22 cellular contexts compared by ENCODE assay signal in the genomic region with DNA sequence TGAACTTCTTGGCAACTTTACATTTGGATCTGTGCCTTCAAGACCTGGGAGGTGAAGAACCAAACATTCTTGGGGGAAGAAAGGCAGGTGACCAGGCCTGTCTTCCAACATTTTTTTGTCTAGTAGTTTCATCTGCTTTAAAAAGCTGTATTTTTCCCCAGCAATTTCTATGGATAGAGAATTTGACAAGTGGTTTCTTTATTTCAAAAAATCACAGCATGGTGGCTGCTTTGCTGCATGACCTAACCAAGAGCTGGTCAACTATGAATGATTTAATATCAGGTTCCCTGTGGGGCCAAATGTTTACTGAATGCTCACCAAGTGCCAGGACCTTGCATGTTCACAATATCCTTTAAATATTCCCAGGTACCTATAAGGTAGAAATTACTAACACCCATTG. TPM values are rescaled to one million over a fixed set of nuclear protein-coding genes. Genes with fewer than 3 reads are reported as not detected.
"Had no signal": no experiment of that assay in that cellular context is flagged by ENCODE, and none has a peak within 500 bp of the region (broad histone marks: within the 10 kb centered on the region; RNA-seq: fewer than 3 reads in every experiment).

No MANE protein-coding gene starts in this region.

- H3K27ac ChIP-seq: coronary artery, gastrocnemius medialis, heart right ventricle, neutrophil, psoas muscle, spleen, thoracic aorta, upper lobe of left lung, uterus had no signal

- H3K4me1 ChIP-seq: gastrocnemius medialis, heart right ventricle, psoas muscle, spleen, uterus had no signal

- H3K4me3 ChIP-seq: coronary artery, gastrocnemius medialis, heart right ventricle, mucosa of descending colon, psoas muscle, spleen, thoracic aorta, upper lobe of left lung, uterus had no signal

- H3K36me3 ChIP-seq: gastrocnemius medialis, heart right ventricle, neutrophil, spleen, thoracic aorta, upper lobe of left lung, uterus had no signal

- ATAC-seq: esophagus mucosa; gastrocnemius medialis; heart right ventricle; left lobe of liver; mucosa of descending colon; naive thymus-derived CD8-positive, alpha-beta T cell; psoas muscle; sciatic nerve had no signal

- DNase-seq: effector memory CD4-positive, alpha-beta T cell; gastrocnemius medialis; heart right ventricle; hypothalamus; kidney glomerular epithelial cell; mammary epithelial cell; mucosa of descending colon; naive thymus-derived CD8-positive, alpha-beta T cell; psoas muscle; spleen; stimulated activated CD4-positive, alpha-beta T cell treated with anti-CD3 and anti-CD28 coated beads, Interleukin-15, amount 100 ng/mL, for 24 hours; stimulated activated CD4-positive, alpha-beta T cell treated with anti-CD3 and anti-CD28 coated beads, Interleukin-1b, Interleukin-23, amount 100 ng/mL, for 48 hours; stimulated activated CD4-positive, alpha-beta T cell treated with anti-CD3 and anti-CD28 coated beads, Interleukin-4, amount 100 ng/mL, for 24 hours; upper lobe of left lung; uterus had no signal

- H3K27me3 ChIP-seq: gastrocnemius medialis, upper lobe of left lung, uterus had no signal

- H3K9me3 ChIP-seq: gastrocnemius medialis, heart right ventricle, mucosa of descending colon, neutrophil, psoas muscle, spleen, thoracic aorta, upper lobe of left lung, uterus had no signal

RNA-seq across cellular contexts. Expression of a gene that starts 19.1 kb away (rescaled TPM):
- total RNA-seq: esophagus mucosa; gastrocnemius medialis; mammary epithelial cell; naive thymus-derived CD8-positive, alpha-beta T cell; osteoblast; spleen had no signal
